12 cellular contexts compared by ENCODE assay signal in the genomic region with DNA sequence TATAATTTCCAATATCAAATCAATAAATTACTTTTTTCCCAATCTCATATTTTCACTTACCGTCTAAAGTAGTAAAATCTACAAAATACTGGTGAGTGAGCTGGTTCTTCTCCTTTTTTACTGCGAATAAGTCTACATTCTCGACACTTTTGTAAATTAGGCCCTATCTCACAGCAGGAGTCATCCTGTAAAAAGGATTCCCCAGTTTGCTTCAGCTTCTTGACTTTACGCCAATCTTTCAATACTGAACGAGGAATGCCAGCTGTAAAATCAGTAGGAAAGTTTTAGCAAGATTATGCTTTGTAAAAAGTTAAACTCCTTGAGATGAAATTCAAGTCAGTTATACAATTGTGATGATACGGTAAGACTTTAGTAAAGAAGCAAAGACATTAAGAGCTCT.
"Had no signal": no experiment of that assay in that cellular context is flagged by ENCODE, and none has a peak within 500 bp of the region (broad histone marks: within the 10 kb centered on the region; RNA-seq: fewer than 3 reads in every experiment).

No MANE protein-coding gene starts in this region.

- DNase-seq: activated CD8-positive, alpha-beta T cell treated with anti-CD3 and anti-CD28 coated beads, Interleukin-2, amount 10 ng/mL, durations not matched to agents 7 days and 5 days; activated naive CD4-positive, alpha-beta T cell treated with anti-CD3 and anti-CD28 coated beads for 36 hours; central memory CD4-positive, alpha-beta T cell; effector memory CD4-positive, alpha-beta T cell; hypothalamus; lower lobe of right lung; naive thymus-derived CD4-positive, alpha-beta T cell; right cardiac atrium had no signal

- H3K4me2 ChIP-seq: smooth muscle cell had no signal

- H3K9me3 ChIP-seq: lower lobe of right lung had no signal

- H3K27ac ChIP-seq: lower lobe of right lung had no signal

- H3K27ac Mint-ChIP-seq: activated CD8-positive, alpha-beta T cell treated with anti-CD3 and anti-CD28 coated beads, Interleukin-2, amount 10 ng/mL, durations not matched to agents 7 days and 5 days; progenitor cell of endocrine pancreas had no signal

- FAIRE-seq: astrocyte, urothelium cell line had no signal

- ATAC-seq: activated CD8-positive, alpha-beta T cell treated with anti-CD3 and anti-CD28 coated beads, Interleukin-2, amount 10 ng/mL, durations not matched to agents 7 days and 5 days; lower lobe of right lung; naive thymus-derived CD4-positive, alpha-beta T cell; right cardiac atrium had no signal

- H3K27me3 Mint-ChIP-seq: naive thymus-derived CD4-positive, alpha-beta T cell; progenitor cell of endocrine pancreas had no signal

- H3K4me3 ChIP-seq: lower lobe of right lung, smooth muscle cell had no signal

- H3K9me3 Mint-ChIP-seq: activated naive CD4-positive, alpha-beta T cell treated with anti-CD3 and anti-CD28 coated beads for 36 hours; naive thymus-derived CD4-positive, alpha-beta T cell had no signal

- H3K4me3 Mint-ChIP-seq: activated CD8-positive, alpha-beta T cell treated with anti-CD3 and anti-CD28 coated beads, Interleukin-2, amount 10 ng/mL, durations not matched to agents 7 days and 5 days; activated naive CD4-positive, alpha-beta T cell treated with anti-CD3 and anti-CD28 coated beads for 36 hours; naive thymus-derived CD4-positive, alpha-beta T cell had no signal
